Comparison of ENCODE assay signal across 11 cellular contexts in the genomic region with DNA sequence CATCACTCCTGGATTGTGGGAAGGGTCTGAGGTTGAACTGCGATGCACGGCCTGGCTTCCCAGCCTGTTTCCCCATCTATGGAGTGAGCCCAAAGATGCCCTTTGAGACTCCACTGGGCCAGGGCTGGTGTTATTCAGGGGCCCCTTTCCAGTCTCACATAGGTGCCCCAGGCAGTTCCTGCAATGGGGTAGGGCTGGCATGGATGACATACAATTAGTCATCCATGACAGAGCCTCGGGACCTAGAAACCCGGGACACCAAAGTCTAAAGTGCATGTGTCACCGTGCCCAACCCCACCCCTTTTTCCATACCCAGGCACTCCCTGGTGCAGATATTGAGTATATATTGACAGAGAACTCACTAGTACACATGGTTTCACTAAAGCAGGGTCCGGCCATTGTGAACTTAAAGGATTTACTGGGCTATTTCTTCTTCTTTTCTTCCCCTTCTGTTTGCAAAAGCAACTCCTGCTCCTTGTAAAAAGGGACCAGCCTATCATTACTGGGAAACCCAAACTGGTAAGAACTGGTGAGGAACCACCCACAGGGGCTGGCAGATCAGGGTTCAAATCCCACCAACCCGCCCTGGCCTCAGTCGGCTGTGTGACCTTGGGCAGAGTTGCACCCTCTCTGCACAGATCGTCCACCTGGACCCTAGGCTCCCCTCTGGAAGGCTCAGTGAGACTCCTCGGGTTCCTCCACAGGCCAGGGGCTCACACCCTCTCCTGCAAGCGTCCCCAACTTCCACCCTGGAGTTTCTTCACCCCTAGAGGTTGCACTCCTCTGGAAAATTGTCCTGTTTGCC. TPM values are rescaled to one million over a fixed set of nuclear protein-coding genes. Genes with fewer than 3 reads are reported as not detected.
DNase-seq lines count a peak whose midpoint lies in the region; ATAC-seq, FAIRE-seq and TF ChIP-seq lines count a peak whose summit lies in the region.
"Had no signal": no experiment of that assay in that cellular context is flagged by ENCODE, and none has a peak within 500 bp of the region (broad histone marks: within the 10 kb centered on the region; RNA-seq: fewer than 3 reads in every experiment).

No MANE protein-coding gene starts in this region.

- WGBS in H9 (ENCODE audit: extremely low coverage, insufficient read length, low lambda C conversion rate), result no CpG with 5 or more reads among the region's 11 CpGs

- no peak overlapping the region for H3K27ac Mint-ChIP-seq in H9

- H2BK20ac ChIP-seq in H9 (ENCODE audit: low read depth, low read length, poor library complexity, severe bottlenecking), result no peak overlapping the region

- H2AFZ ChIP-seq in H9 (ENCODE audit: low read length), result no peak overlapping the region

- no peak overlapping the region for H3K23ac ChIP-seq in H9 (ENCODE audit: insufficient read length, low read depth, low read length)

- no peak overlapping the region for H3K4me2 ChIP-seq in H9 (ENCODE audit: insufficient read depth, insufficient read length, low read length)

- H4K20me1 ChIP-seq in H9 (ENCODE audit: control insufficient read depth, insufficient read depth, insufficient read length), result no peaks in the 10 kb centered on the region

- no peak overlapping the region for H3K9ac ChIP-seq in H9 (ENCODE audit: extremely low read depth, insufficient read length, low read length)

- no peak for ATAC-seq in HG02840 (IDR thresholded peaks at IDR 0.05; ENCODE audit: low FRiP score, unreplicated experiment)
- ATAC-seq: left ventricle myocardium superior had no signal

- H3K27ac ChIP-seq in H9 (ENCODE audit: insufficient read length, low read depth, low read length), result no peak overlapping the region

- peaks cover 12% of the 10 kb centered on the region for H3K23me2 ChIP-seq in H9 (ENCODE audit: insufficient read length, low read depth, low read length, poor library complexity, severe bottlenecking)

- no peak overlapping the region for H3K18ac ChIP-seq in H9 (ENCODE audit: insufficient read length, low read depth, low read length)

- no peak overlapping the region; a peak in 1 of 5 replicates for H3K4me3 Mint-ChIP-seq in H9

- no peaks in the 10 kb centered on the region for H3K9me3 Mint-ChIP-seq in H9

- H3K9me3 ChIP-seq in H9 (ENCODE audit: control insufficient read depth, low read depth, low read length), result no peaks in the 10 kb centered on the region

- TF ChIP-seq CTCF in H9 (conservative IDR thresholded peaks at IDR 0.05), result no peak

- H3K79me1 ChIP-seq in H9 (ENCODE audit: insufficient read depth, low read depth, low read length, poor library complexity, severe bottlenecking), result no peaks in the 10 kb centered on the region

- no peak overlapping the region for H4K8ac ChIP-seq in H9 (replicated peaks; ENCODE audit: insufficient read length, low read depth, low read length)

- no peak overlapping the region for H4K91ac ChIP-seq in H9 (ENCODE audit: insufficient read length, low read depth, low read length)

- no peak overlapping the region for H3K56ac ChIP-seq in H9 (ENCODE audit: insufficient read length, low read depth, low read length)

- H3K27me3 Mint-ChIP-seq in H9 (ENCODE audit: low read depth), result peaks cover 30% of the 10 kb centered on the region

- no peak overlapping the region for H2BK120ac ChIP-seq in H9 (ENCODE audit: low read depth, low read length, poor library complexity, severe bottlenecking)

- H3K14ac ChIP-seq in H9 (ENCODE audit: insufficient read depth, low read length), result no peak overlapping the region

- DNase-seq in DMS53 treated with DMSO at 0.1 percent for 48 hours (lab: John Stamatoyannopoulos, UW; ENCODE audit: unreplicated experiment) (peak; percentile 61), NCI-H69 (lab: John Stamatoyannopoulos, UW) (peak; percentile 26), AG08396 (ENCODE audit: low spot score) (no peak), H9 (no peak), OCI-M2 (lab: John Stamatoyannopoulos, UW; ENCODE audit: unreplicated experiment) (no peak)
- DNase-seq in stimulated activated CD4-positive, alpha-beta T cell treated with anti-CD3 and anti-CD28 coated beads, Interleukin-1b, Interleukin-23, amount 100 ng/mL, for 48 hours, result peak; percentile 84
- DNase-seq: cortex of kidney, H7, left ventricle myocardium superior had no signal

- H2AK5ac ChIP-seq in H9 (ENCODE audit: insufficient read length, low read length), result no peak overlapping the region

- no peak overlapping the region for H3K4ac ChIP-seq in H9 (ENCODE audit: low read depth, low read length)

- H3K79me2 ChIP-seq in H9 (ENCODE audit: insufficient read depth, low read length), result no peaks in the 10 kb centered on the region

- peaks cover 0 to 10% of the 10 kb centered on the region in 2 experiments; a peak in 3 of 4 replicates for H3K4me1 Mint-ChIP-seq in H9

- H3K36me3 Mint-ChIP-seq in H9 (ENCODE audit: insufficient read depth in 1 of 3, low read depth in 3 of 3), result no peaks in the 10 kb centered on the region

- H2BK12ac ChIP-seq in H9 (ENCODE audit: insufficient read length, low read depth, low read length), result no peak overlapping the region

- peak; percentile 36 for FAIRE-seq in colon (lab: Jason Lieb, UNC)

- H3K27me3 ChIP-seq in H9 (ENCODE audit: insufficient read depth, low read length), result no peaks in the 10 kb centered on the region; the same call in 1 of the 2 replicates

- H3T11ph ChIP-seq in H9 (ENCODE audit: low read length), result no peak overlapping the region

- H3K4me1 ChIP-seq in H9 (ENCODE audit: insufficient read depth, low read length), result no peaks in the 10 kb centered on the region

- H4K5ac ChIP-seq in H9 (ENCODE audit: insufficient read length, low read depth, low read length), result no peak overlapping the region

- H2BK5ac ChIP-seq in H9 (ENCODE audit: insufficient read length, low read length), result no peak overlapping the region

- no peak overlapping the region for H2BK15ac ChIP-seq in H9 (ENCODE audit: low read depth, low read length)

RNA-seq across cellular contexts. Expression of gene B3GNT3, which starts 2.7 kb away (rescaled TPM):
- total RNA-seq in H9 (2021), result 0.96 and 1.0 TPM in 2 replicates
- total RNA-seq: left ventricle myocardium superior had no signal

RNA-seq across cellular contexts. Expression of gene INSL3, which starts 23.7 kb away (rescaled TPM):
- total RNA-seq in H9 (2021), result 0.61 and 0.63 TPM in 2 replicates
- total RNA-seq: H7, left ventricle myocardium superior had no signal

RNA-seq across cellular contexts. Expression of gene FCHO1, which starts 46.3 kb away (rescaled TPM):
- 13.1 and 13.7 TPM in 2 replicates for total RNA-seq in H9 (2021)

RNA-seq across cellular contexts. Expression of gene JAK3, which starts 50.2 kb away (rescaled TPM):
- 3.3 and 3.5 TPM in 2 replicates for total RNA-seq in H9 (2021)

Comparison
In these comparisons a context has a peak if more than half of its experiments do, and no peak if none do; other contexts are left out.
1. DNase-seq: peak in DMS53 treated with DMSO at 0.1 percent for 48 hours (single experiment), NCI-H69 (single experiment) and stimulated activated CD4-positive, alpha-beta T cell treated with anti-CD3 and anti-CD28 coated beads, Interleukin-1b, Interleukin-23, amount 100 ng/mL, for 48 hours (single experiment); none in AG08396 (single experiment), H9 (single experiment) and OCI-M2 (single experiment).